In the genomic region with DNA sequence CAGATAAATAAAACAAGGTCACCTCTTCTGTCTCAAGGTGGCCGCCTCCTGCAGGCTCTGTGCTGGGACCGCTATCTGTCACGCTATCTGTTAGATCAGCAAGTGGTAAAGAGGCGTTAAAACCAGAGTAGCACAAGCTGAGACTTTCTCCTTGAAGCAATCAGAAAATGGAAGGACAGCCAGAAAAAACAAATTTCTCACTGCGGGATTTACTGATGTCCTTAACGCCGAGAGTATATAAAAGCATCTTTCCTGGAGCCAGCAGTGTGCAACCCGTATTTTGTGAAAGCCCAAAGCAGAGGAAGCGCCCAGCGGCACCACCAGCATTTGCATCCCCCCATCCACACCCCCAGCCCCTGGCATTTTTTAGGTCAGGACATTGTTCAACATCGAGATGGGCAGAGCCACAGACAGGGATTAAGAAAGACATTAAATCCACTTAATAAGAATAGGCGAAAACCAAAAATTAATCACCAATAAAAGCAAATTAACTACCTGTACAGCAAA, we compare ENCODE assay signal across 2 cellular contexts.
TF ChIP-seq lines count a peak whose summit lies in the region.

No MANE protein-coding gene starts in this region.

TF ChIP-seq in liver, 16 proteins besides CTCF, POLR2A, EP300 and RAD21:
- TF ChIP-seq, protein P1, sequence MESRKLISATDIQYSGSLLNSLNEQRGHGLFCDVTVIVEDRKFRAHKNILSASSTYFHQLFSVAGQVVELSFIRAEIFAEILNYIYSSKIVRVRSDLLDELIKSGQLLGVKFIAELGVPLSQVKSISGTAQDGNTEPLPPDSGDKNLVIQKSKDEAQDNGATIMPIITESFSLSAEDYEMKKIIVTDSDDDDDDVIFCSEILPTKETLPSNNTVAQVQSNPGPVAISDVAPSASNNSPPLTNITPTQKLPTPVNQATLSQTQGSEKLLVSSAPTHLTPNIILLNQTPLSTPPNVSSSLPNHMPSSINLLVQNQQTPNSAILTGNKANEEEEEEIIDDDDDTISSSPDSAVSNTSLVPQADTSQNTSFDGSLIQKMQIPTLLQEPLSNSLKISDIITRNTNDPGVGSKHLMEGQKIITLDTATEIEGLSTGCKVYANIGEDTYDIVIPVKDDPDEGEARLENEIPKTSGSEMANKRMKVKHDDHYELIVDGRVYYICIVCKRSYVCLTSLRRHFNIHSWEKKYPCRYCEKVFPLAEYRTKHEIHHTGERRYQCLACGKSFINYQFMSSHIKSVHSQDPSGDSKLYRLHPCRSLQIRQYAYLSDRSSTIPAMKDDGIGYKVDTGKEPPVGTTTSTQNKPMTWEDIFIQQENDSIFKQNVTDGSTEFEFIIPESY (IDR thresholded peaks at IDR 0.05): no peak
- no peak for TF ChIP-seq EGR1 (IDR thresholded peaks at IDR 0.05; ENCODE audit: low read depth in 2 of 2)
- TF ChIP-seq JUND (IDR thresholded peaks at IDR 0.05): no peak
- no peak for TF ChIP-seq SP1 (IDR thresholded peaks at IDR 0.05)
- no peak for TF ChIP-seq FOXA2 (IDR thresholded peaks at IDR 0.05)
- no peak for TF ChIP-seq HNF4G (IDR thresholded peaks at IDR 0.05)
- TF ChIP-seq TAF1 (conservative IDR thresholded peaks at IDR 0.05): no peak
- TF ChIP-seq, protein P2, sequence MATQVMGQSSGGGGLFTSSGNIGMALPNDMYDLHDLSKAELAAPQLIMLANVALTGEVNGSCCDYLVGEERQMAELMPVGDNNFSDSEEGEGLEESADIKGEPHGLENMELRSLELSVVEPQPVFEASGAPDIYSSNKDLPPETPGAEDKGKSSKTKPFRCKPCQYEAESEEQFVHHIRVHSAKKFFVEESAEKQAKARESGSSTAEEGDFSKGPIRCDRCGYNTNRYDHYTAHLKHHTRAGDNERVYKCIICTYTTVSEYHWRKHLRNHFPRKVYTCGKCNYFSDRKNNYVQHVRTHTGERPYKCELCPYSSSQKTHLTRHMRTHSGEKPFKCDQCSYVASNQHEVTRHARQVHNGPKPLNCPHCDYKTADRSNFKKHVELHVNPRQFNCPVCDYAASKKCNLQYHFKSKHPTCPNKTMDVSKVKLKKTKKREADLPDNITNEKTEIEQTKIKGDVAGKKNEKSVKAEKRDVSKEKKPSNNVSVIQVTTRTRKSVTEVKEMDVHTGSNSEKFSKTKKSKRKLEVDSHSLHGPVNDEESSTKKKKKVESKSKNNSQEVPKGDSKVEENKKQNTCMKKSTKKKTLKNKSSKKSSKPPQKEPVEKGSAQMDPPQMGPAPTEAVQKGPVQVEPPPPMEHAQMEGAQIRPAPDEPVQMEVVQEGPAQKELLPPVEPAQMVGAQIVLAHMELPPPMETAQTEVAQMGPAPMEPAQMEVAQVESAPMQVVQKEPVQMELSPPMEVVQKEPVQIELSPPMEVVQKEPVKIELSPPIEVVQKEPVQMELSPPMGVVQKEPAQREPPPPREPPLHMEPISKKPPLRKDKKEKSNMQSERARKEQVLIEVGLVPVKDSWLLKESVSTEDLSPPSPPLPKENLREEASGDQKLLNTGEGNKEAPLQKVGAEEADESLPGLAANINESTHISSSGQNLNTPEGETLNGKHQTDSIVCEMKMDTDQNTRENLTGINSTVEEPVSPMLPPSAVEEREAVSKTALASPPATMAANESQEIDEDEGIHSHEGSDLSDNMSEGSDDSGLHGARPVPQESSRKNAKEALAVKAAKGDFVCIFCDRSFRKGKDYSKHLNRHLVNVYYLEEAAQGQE (IDR thresholded peaks at IDR 0.05): no peak
- TF ChIP-seq FOXA1 (IDR thresholded peaks at IDR 0.05): no peak
- TF ChIP-seq NR2F2 (IDR thresholded peaks at IDR 0.05): no peak
- no peak for TF ChIP-seq YY1 (IDR thresholded peaks at IDR 0.05)
- no peak for TF ChIP-seq RXRA (IDR thresholded peaks at IDR 0.05)
- TF ChIP-seq, protein P3, sequence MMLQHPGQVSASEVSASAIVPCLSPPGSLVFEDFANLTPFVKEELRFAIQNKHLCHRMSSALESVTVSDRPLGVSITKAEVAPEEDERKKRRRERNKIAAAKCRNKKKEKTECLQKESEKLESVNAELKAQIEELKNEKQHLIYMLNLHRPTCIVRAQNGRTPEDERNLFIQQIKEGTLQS (IDR thresholded peaks at IDR 0.05): no peak
- TF ChIP-seq, protein P4, sequence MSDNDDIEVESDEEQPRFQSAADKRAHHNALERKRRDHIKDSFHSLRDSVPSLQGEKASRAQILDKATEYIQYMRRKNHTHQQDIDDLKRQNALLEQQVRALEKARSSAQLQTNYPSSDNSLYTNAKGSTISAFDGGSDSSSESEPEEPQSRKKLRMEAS (IDR thresholded peaks at IDR 0.05): no peak
- TF ChIP-seq HNF4A (conservative IDR thresholded peaks at IDR 0.05): no peak

TF ChIP-seq in HepG2, 621 proteins besides CTCF, POLR2A, EP300 and RAD21:
- TF ChIP-seq ELF4 (CRISPR knock-in tag; IDR thresholded peaks at IDR 0.05; ENCODE audit: borderline replicate concordance) (no peak), ASH2L (IDR thresholded peaks at IDR 0.05; ENCODE audit: insufficient read length, low read depth, low read length) (no peak), CBFB (CRISPR knock-in tag; IDR thresholded peaks at IDR 0.05) (no peak), SIX4 (CRISPR knock-in tag; IDR thresholded peaks at IDR 0.05) (no peak), KMT2B (CRISPR knock-in tag; IDR thresholded peaks at IDR 0.05) (no peak), ZNF337 (CRISPR knock-in tag; IDR thresholded peaks at IDR 0.05; ENCODE audit: borderline replicate concordance, low read depth) (no peak), FOXK1 (CRISPR knock-in tag; IDR thresholded peaks at IDR 0.05; ENCODE audit: borderline replicate concordance, low read depth) (no peak), CAMTA2 (CRISPR knock-in tag; IDR thresholded peaks at IDR 0.05; ENCODE audit: borderline replicate concordance) (no peak), MATR3 (CRISPR knock-in tag; IDR thresholded peaks at IDR 0.05) (no peak), NPAS2 (CRISPR knock-in tag; IDR thresholded peaks at IDR 0.05; ENCODE audit: borderline replicate concordance) (no peak), ZNF891 (CRISPR knock-in tag; IDR thresholded peaks at IDR 0.05) (no peak), ZMYM2 (CRISPR knock-in tag; IDR thresholded peaks at IDR 0.05) (no peak)
- TF ChIP-seq, protein P5, sequence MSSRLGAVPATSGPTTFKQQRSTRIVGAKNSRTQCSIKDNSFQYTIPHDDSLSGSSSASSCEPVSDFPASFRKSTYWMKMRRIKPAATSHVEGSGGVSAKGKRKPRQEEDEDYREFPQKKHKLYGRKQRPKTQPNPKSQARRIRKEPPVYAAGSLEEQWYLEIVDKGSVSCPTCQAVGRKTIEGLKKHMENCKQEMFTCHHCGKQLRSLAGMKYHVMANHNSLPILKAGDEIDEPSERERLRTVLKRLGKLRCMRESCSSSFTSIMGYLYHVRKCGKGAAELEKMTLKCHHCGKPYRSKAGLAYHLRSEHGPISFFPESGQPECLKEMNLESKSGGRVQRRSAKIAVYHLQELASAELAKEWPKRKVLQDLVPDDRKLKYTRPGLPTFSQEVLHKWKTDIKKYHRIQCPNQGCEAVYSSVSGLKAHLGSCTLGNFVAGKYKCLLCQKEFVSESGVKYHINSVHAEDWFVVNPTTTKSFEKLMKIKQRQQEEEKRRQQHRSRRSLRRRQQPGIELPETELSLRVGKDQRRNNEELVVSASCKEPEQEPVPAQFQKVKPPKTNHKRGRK (CRISPR knock-in tag; IDR thresholded peaks at IDR 0.05): no peak
- TF ChIP-seq, protein P6, sequence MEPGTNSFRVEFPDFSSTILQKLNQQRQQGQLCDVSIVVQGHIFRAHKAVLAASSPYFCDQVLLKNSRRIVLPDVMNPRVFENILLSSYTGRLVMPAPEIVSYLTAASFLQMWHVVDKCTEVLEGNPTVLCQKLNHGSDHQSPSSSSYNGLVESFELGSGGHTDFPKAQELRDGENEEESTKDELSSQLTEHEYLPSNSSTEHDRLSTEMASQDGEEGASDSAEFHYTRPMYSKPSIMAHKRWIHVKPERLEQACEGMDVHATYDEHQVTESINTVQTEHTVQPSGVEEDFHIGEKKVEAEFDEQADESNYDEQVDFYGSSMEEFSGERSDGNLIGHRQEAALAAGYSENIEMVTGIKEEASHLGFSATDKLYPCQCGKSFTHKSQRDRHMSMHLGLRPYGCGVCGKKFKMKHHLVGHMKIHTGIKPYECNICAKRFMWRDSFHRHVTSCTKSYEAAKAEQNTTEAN (CRISPR knock-in tag; conservative IDR thresholded peaks at IDR 0.05): no peak
- TF ChIP-seq, protein P7, sequence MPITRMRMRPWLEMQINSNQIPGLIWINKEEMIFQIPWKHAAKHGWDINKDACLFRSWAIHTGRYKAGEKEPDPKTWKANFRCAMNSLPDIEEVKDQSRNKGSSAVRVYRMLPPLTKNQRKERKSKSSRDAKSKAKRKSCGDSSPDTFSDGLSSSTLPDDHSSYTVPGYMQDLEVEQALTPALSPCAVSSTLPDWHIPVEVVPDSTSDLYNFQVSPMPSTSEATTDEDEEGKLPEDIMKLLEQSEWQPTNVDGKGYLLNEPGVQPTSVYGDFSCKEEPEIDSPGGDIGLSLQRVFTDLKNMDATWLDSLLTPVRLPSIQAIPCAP (CRISPR knock-in tag; IDR thresholded peaks at IDR 0.05; ENCODE audit: low read depth): no peak
- TF ChIP-seq, protein P8, sequence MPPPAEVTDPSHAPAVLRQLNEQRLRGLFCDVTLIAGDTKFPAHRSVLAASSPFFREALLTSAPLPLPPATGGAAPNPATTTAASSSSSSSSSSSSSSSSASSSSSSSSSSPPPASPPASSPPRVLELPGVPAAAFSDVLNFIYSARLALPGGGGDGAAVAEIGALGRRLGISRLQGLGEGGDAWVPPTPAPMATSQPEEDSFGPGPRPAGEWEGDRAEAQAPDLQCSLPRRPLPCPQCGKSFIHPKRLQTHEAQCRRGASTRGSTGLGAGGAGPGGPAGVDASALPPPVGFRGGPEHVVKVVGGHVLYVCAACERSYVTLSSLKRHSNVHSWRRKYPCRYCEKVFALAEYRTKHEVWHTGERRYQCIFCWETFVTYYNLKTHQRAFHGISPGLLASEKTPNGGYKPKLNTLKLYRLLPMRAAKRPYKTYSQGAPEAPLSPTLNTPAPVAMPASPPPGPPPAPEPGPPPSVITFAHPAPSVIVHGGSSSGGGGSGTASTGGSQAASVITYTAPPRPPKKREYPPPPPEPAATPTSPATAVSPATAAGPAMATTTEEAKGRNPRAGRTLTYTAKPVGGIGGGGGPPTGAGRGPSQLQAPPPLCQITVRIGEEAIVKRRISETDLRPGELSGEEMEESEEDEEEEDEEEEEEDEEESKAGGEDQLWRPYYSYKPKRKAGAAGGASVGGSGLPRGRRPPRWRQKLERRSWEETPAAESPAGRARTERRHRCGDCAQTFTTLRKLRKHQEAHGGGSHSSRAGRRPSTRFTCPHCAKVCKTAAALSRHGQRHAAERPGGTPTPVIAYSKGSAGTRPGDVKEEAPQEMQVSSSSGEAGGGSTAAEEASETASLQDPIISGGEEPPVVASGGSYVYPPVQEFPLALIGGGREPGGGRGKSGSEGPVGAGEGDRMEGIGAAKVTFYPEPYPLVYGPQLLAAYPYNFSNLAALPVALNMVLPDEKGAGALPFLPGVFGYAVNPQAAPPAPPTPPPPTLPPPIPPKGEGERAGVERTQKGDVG (CRISPR knock-in tag; IDR thresholded peaks at IDR 0.05; ENCODE audit: borderline replicate concordance): no peak
